Comparison of ENCODE assay signal across 9 cellular contexts in the genomic region with DNA sequence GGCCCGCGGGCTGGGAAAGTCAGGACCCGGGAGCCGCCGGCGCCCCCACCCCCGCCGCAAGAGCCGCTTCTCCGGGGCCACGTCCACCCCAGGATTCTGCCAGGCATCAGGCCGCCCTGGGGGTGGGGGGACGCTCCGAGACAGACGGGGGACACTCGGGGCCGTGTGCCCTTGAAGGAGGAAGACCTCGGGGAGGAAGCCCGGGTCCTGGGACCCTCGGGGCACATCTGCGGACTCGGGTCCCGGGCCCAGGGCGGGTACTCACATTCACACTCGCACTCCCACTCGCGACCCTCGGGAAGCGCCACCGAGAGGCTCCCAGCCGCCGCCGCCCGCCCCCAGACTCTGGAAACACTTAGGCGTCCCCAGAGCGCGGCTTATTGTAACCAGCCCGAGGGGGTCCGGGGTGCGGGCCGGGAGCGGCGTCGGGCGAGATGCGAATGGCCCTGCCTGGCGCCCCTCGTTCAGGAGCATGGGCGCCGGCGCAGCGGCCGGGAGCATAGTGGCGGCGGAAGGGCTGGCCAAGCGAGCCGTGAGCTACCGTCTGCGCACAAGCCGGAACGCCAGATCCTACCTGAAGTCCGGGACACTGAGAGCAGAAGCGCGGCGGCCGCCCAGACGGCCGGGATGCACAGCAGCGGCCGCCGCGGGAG. TPM values are rescaled to one million over a fixed set of nuclear protein-coding genes. Genes with fewer than 3 reads are reported as not detected.
DNase-seq lines count a peak whose midpoint lies in the region; ATAC-seq and TF ChIP-seq lines count a peak whose summit lies in the region.
"Had no signal": no experiment of that assay in that cellular context is flagged by ENCODE, and none has a peak within 500 bp of the region (broad histone marks: within the 10 kb centered on the region; RNA-seq: fewer than 3 reads in every experiment).

No MANE protein-coding gene starts in this region.

- H3K27me3 ChIP-seq in ovary = no peaks in the 10 kb centered on the region

- peak; percentile 22 for DNase-seq in DMS153 treated with DMSO at 0.1 percent for 48 hours (lab: John Stamatoyannopoulos, UW; ENCODE audit: unreplicated experiment)
- DNase-seq in NCI-H2227 treated with DMSO at 0.1 percent for 48 hours (lab: John Stamatoyannopoulos, UW) = peak; percentile 3
- no peak for DNase-seq in fibroblast of mammary gland (ENCODE audit: low read depth)
- DNase-seq in ovary = peak; percentile 36 to 70 (median 55)
- no peak for DNase-seq in hypothalamus (lab: John Stamatoyannopoulos, UW)
- no peak for DNase-seq in dedifferentiated amniotic fluid mesenchymal stem cell (ENCODE audit: extremely low spot score)
- no peak for DNase-seq in NK-92 (lab: John Stamatoyannopoulos, UW; ENCODE audit: unreplicated experiment)

- WGBS in ovary, 3 donors = 1 to 4% (median 1%) methylated on average over 18 to 72 of the region's 72 CpGs

- H3K36me3 ChIP-seq in ovary = no peaks in the 10 kb centered on the region

- H3K4me3 ChIP-seq in fibroblast of mammary gland (ENCODE audit: control insufficient read depth, low read depth, low read length) (peak overlapping the region; percentile 73), ovary (peak overlapping the region; percentile 49)

- TF ChIP-seq POLR2A in ovary (IDR thresholded peaks at IDR 0.05) = peak; percentile 6

- H3K9me3 ChIP-seq in ovary = no peaks in the 10 kb centered on the region

- H3K4me1 ChIP-seq in ovary (ENCODE audit: insufficient read depth) = peaks cover 7% of the 10 kb centered on the region

- no peak for ATAC-seq in HG03039 (IDR thresholded peaks at IDR 0.05; ENCODE audit: unreplicated experiment)

- peak overlapping the region; percentile 61 to 85 for H3K27ac ChIP-seq in ovary
- H3K27ac ChIP-seq: VCaP had no signal

- intact Hi-C loops in ovary (cut with DNase I) = loop anchor here in 3 of 4 donors (2.0 to 10.0 kb wide), 6 partner anchors 52 to 525 kb away; partner anchors contain the start of gene NFIL3 (in 1 of the 3)

- TF ChIP-seq CTCF in fibroblast of mammary gland (conservative IDR thresholded peaks at IDR 0.05; ENCODE audit: control insufficient read depth, insufficient read depth, low read depth, low read length) (no peak), ovary (IDR thresholded peaks at IDR 0.05) (no peak)

- TF ChIP-seq EP300 in ovary (IDR thresholded peaks at IDR 0.05) = no peak

RNA-seq across cellular contexts. Expression of gene ROR2, which starts 0.6 kb away (rescaled TPM):
- 10 to 100 TPM; 13.1 to 35.5 (median 31.8) TPM for total RNA-seq in ovary
- polyA plus RNA-seq in ovary = 10 to 100 TPM; 11.4 to 19.3 TPM

Comparison
In these comparisons a context has a peak if more than half of its experiments do, and no peak if none do; other contexts are left out.
1. DNase-seq: peak in DMS153 treated with DMSO at 0.1 percent for 48 hours (single experiment), NCI-H2227 treated with DMSO at 0.1 percent for 48 hours (single experiment) and ovary (5 of 5); none in fibroblast of mammary gland (single experiment), hypothalamus (0 of 51), dedifferentiated amniotic fluid mesenchymal stem cell (single experiment) and NK-92 (single experiment).